In the genomic region with DNA sequence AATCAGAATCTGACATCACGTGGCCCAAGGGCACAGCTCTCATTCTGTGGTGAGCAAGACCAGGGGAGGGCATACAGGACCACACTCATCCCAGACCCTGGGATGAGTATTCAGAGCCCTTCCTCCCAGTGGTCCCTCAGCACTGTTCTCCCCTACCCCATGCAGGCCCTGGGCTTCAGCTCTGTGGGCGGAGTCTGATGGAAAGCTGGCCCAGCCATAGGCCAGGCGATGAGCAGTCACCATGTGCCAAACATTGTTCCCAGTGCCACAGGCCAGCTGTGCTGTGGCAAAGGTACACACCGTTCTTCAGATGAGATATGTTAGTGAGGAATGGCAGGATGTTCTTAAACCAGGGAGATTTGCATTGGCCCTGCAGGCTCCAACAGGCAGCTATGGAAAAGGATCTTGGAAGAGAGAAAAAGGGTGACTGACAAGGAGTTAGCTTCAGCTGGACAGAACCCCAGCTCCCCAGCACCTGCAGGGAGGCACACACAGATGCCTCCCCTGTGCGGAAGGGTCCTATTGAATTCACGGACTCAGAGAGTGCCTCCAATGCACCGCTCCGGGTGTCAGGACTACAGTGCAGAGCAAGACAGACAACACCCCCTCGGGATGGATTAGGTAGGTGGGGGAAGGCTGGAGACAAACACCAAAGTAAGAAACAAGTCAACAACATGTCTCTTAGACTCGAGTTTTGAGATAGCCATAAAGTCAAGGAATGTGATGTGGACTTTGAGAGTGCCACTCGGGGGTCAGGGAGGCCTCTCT, we compare ENCODE assay signal across 22 cellular contexts.
"Had no signal": no experiment of that assay in that cellular context is flagged by ENCODE, and none has a peak within 500 bp of the region (broad histone marks: within the 10 kb centered on the region; RNA-seq: fewer than 3 reads in every experiment).

No MANE protein-coding gene starts in this region.

- H3K4me3 ChIP-seq: cardiac muscle cell, colonic mucosa, gastroesophageal sphincter, hepatocyte, lower lobe of right lung, suprapubic skin, thyroid gland, upper lobe of left lung, uterus had no signal

- H3K4me3 Mint-ChIP-seq: naive thymus-derived CD4-positive, alpha-beta T cell had no signal

- H3K36me3 Mint-ChIP-seq: naive thymus-derived CD4-positive, alpha-beta T cell had no signal

- H3K27ac Mint-ChIP-seq: naive thymus-derived CD4-positive, alpha-beta T cell had no signal

- H3K27me3 ChIP-seq: brain microvascular endothelial cell, cardiac muscle cell, colonic mucosa, gastroesophageal sphincter, hepatocyte, neutrophil, suprapubic skin, thyroid gland, upper lobe of left lung, uterus had no signal

- ATAC-seq: esophagus mucosa; gastroesophageal sphincter; left lobe of liver; lower lobe of right lung; naive thymus-derived CD4-positive, alpha-beta T cell; stimulated activated naive CD8-positive, alpha-beta T cell treated with anti-CD3 and anti-CD28 coated beads, Interleukin-15, Interleukin-2, amounts not matched to agents 100 U/mL and 50 U/mL, for 24 hours had no signal

- H3K9me3 ChIP-seq: colonic mucosa, gastroesophageal sphincter, lower lobe of right lung, neutrophil, suprapubic skin, thyroid gland, upper lobe of left lung, uterus had no signal

- DNase-seq: brain microvascular endothelial cell; colonic mucosa; effector CD8-positive, alpha-beta T cell; kidney glomerular epithelial cell; lower lobe of right lung; mesenchymal stem cell; naive thymus-derived CD4-positive, alpha-beta T cell; posterior cingulate gyrus; right cardiac atrium; small intestine; stimulated activated CD4-positive, alpha-beta T cell treated with anti-CD3 and anti-CD28 coated beads, Interleukin-12 subunit alpha, Interleukin-12 subunit beta, amount 100 ng/mL, for 4 hours; stimulated activated naive CD8-positive, alpha-beta T cell treated with anti-CD3 and anti-CD28 coated beads, Interleukin-15, Interleukin-2, amounts not matched to agents 100 U/mL and 50 U/mL, for 24 hours; thyroid gland; upper lobe of left lung; uterus had no signal

- H3K27ac ChIP-seq: brain microvascular endothelial cell, cardiac muscle cell, colonic mucosa, gastroesophageal sphincter, hepatocyte, lower lobe of right lung, neutrophil, suprapubic skin, thyroid gland, upper lobe of left lung, uterus had no signal

- H3K36me3 ChIP-seq: brain microvascular endothelial cell, cardiac muscle cell, colonic mucosa, gastroesophageal sphincter, lower lobe of right lung, neutrophil, suprapubic skin, thyroid gland, upper lobe of left lung, uterus had no signal

- H3K4me1 ChIP-seq: colonic mucosa, gastroesophageal sphincter, lower lobe of right lung, suprapubic skin, thyroid gland, upper lobe of left lung, uterus had no signal

- H3K9me3 Mint-ChIP-seq: naive thymus-derived CD4-positive, alpha-beta T cell had no signal

- H3K4me1 Mint-ChIP-seq: naive thymus-derived CD4-positive, alpha-beta T cell had no signal
